In genomic region chr19:51607920-51608562, GRCh38 we compare ENCODE assay signal across 1 cellular context.
TF ChIP-seq lines count a peak whose summit lies in the region.

No MANE protein-coding gene starts in this region.

TF ChIP-seq in K562, 482 proteins besides CTCF, POLR2A, EP300 and RAD21 (continued from another document):
- TF ChIP-seq, protein P1, sequence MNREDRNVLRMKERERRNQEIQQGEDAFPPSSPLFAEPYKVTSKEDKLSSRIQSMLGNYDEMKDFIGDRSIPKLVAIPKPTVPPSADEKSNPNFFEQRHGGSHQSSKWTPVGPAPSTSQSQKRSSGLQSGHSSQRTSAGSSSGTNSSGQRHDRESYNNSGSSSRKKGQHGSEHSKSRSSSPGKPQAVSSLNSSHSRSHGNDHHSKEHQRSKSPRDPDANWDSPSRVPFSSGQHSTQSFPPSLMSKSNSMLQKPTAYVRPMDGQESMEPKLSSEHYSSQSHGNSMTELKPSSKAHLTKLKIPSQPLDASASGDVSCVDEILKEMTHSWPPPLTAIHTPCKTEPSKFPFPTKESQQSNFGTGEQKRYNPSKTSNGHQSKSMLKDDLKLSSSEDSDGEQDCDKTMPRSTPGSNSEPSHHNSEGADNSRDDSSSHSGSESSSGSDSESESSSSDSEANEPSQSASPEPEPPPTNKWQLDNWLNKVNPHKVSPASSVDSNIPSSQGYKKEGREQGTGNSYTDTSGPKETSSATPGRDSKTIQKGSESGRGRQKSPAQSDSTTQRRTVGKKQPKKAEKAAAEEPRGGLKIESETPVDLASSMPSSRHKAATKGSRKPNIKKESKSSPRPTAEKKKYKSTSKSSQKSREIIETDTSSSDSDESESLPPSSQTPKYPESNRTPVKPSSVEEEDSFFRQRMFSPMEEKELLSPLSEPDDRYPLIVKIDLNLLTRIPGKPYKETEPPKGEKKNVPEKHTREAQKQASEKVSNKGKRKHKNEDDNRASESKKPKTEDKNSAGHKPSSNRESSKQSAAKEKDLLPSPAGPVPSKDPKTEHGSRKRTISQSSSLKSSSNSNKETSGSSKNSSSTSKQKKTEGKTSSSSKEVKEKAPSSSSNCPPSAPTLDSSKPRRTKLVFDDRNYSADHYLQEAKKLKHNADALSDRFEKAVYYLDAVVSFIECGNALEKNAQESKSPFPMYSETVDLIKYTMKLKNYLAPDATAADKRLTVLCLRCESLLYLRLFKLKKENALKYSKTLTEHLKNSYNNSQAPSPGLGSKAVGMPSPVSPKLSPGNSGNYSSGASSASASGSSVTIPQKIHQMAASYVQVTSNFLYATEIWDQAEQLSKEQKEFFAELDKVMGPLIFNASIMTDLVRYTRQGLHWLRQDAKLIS (CRISPR knock-in tag; IDR thresholded peaks at IDR 0.05), result peak; percentile 96
- TF ChIP-seq, protein P2, sequence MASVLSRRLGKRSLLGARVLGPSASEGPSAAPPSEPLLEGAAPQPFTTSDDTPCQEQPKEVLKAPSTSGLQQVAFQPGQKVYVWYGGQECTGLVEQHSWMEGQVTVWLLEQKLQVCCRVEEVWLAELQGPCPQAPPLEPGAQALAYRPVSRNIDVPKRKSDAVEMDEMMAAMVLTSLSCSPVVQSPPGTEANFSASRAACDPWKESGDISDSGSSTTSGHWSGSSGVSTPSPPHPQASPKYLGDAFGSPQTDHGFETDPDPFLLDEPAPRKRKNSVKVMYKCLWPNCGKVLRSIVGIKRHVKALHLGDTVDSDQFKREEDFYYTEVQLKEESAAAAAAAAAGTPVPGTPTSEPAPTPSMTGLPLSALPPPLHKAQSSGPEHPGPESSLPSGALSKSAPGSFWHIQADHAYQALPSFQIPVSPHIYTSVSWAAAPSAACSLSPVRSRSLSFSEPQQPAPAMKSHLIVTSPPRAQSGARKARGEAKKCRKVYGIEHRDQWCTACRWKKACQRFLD (CRISPR knock-in tag; IDR thresholded peaks at IDR 0.05), result peak; percentile 50; the same call in 1 of the 2 replicates
- TF ChIP-seq RNF2 (IDR thresholded peaks at IDR 0.05) (no peak), SRF (CRISPR knock-in tag; IDR thresholded peaks at IDR 0.05) (peak in 1 of 2 experiments; percentile 93; a peak in 2 of 4 replicates), KHSRP (IDR thresholded peaks at IDR 0.05) (no peak), XRCC3 (IDR thresholded peaks at IDR 0.05) (no peak), SNIP1 (IDR thresholded peaks at IDR 0.05; ENCODE audit: low read depth) (no peak), CXXC5 (CRISPR knock-in tag; IDR thresholded peaks at IDR 0.05) (peak; percentile 80), POLR3G (IDR thresholded peaks at IDR 0.05; ENCODE audit: extremely low read depth, insufficient read length, insufficient replicate concordance) (no peak), MYNN (IDR thresholded peaks at IDR 0.05) (peak; percentile 69), MYNN (CRISPR knock-in tag; IDR thresholded peaks at IDR 0.05) (no peak), NBN (IDR thresholded peaks at IDR 0.05; ENCODE audit: low read depth) (no peak), CTBP1 (IDR thresholded peaks at IDR 0.05; ENCODE audit: borderline replicate concordance) (peak; percentile 60; the same call in 1 of the 2 replicates), ZBTB1 (CRISPR knock-in tag; IDR thresholded peaks at IDR 0.05; ENCODE audit: borderline replicate concordance, low read depth) (peak; percentile 82; the same call in 1 of the 2 replicates), MAFK (IDR thresholded peaks at IDR 0.05; ENCODE audit: low read length) (no peak), PRPF4 (IDR thresholded peaks at IDR 0.05; ENCODE audit: insufficient read depth, low read depth, low read length, poor library complexity, severe bottlenecking) (no peak), ATF7 (IDR thresholded peaks at IDR 0.05) (peak; percentile 41; the same call in 1 of the 2 replicates), KAT2B (IDR thresholded peaks at IDR 0.05; ENCODE audit: low read depth, low read length) (no peak), TRIM25 (IDR thresholded peaks at IDR 0.05; ENCODE audit: borderline replicate concordance) (no peak), FOXJ2 (tag; IDR thresholded peaks at IDR 0.05) (peak; percentile 44; the same call in 1 of the 2 replicates), LCOR (CRISPR knock-in tag; IDR thresholded peaks at IDR 0.05) (peak; percentile 99), NCOR1 (IDR thresholded peaks at IDR 0.05) (0 out of 2 replicates have a peak, but pooled peaks have one; percentile 17), ILF3 (IDR thresholded peaks at IDR 0.05; ENCODE audit: borderline replicate concordance) (no peak), ASH1L (IDR thresholded peaks at IDR 0.05; ENCODE audit: borderline replicate concordance, low read depth, partially characterized antibody) (no peak), MTA3 (IDR thresholded peaks at IDR 0.05; ENCODE audit: borderline replicate concordance) (no peak), NFE2 (IDR thresholded peaks at IDR 0.05; ENCODE audit: low read depth) (no peak), SMARCB1 (IDR thresholded peaks at IDR 0.05; ENCODE audit: insufficient read length, low read depth) (no peak), SIN3B (IDR thresholded peaks at IDR 0.05; ENCODE audit: low read depth) (no peak)
- TF ChIP-seq, protein P3, sequence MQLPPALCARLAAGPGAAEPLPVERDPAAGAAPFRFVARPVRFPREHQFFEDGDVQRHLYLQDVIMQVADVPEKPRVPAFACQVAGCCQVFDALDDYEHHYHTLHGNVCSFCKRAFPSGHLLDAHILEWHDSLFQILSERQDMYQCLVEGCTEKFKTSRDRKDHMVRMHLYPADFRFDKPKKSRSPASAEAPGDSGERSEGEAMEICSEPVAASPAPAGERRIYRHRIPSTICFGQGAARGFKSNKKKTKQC (CRISPR knock-in tag; IDR thresholded peaks at IDR 0.05), result peak; percentile 99
- TF ChIP-seq, protein P4, sequence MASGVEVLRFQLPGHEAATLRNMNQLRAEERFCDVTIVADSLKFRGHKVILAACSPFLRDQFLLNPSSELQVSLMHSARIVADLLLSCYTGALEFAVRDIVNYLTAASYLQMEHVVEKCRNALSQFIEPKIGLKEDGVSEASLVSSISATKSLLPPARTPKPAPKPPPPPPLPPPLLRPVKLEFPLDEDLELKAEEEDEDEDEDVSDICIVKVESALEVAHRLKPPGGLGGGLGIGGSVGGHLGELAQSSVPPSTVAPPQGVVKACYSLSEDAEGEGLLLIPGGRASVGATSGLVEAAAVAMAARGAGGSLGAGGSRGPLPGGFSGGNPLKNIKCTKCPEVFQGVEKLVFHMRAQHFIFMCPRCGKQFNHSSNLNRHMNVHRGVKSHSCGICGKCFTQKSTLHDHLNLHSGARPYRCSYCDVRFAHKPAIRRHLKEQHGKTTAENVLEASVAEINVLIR (CRISPR knock-in tag; IDR thresholded peaks at IDR 0.05), result no peak
- TF ChIP-seq, protein P5, sequence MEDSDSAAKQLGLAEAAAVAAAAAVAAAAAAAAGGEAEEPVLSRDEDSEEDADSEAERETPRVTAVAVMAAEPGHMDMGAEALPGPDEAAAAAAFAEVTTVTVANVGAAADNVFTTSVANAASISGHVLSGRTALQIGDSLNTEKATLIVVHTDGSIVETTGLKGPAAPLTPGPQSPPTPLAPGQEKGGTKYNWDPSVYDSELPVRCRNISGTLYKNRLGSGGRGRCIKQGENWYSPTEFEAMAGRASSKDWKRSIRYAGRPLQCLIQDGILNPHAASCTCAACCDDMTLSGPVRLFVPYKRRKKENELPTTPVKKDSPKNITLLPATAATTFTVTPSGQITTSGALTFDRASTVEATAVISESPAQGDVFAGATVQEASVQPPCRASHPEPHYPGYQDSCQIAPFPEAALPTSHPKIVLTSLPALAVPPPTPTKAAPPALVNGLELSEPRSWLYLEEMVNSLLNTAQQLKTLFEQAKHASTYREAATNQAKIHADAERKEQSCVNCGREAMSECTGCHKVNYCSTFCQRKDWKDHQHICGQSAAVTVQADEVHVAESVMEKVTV (CRISPR knock-in tag; IDR thresholded peaks at IDR 0.05), result peak; percentile 65
- TF ChIP-seq, protein P6, sequence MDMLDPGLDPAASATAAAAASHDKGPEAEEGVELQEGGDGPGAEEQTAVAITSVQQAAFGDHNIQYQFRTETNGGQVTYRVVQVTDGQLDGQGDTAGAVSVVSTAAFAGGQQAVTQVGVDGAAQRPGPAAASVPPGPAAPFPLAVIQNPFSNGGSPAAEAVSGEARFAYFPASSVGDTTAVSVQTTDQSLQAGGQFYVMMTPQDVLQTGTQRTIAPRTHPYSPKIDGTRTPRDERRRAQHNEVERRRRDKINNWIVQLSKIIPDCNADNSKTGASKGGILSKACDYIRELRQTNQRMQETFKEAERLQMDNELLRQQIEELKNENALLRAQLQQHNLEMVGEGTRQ (CRISPR knock-in tag; IDR thresholded peaks at IDR 0.05), result peak; percentile 8; the same call in 1 of the 2 replicates
- TF ChIP-seq, protein P7, sequence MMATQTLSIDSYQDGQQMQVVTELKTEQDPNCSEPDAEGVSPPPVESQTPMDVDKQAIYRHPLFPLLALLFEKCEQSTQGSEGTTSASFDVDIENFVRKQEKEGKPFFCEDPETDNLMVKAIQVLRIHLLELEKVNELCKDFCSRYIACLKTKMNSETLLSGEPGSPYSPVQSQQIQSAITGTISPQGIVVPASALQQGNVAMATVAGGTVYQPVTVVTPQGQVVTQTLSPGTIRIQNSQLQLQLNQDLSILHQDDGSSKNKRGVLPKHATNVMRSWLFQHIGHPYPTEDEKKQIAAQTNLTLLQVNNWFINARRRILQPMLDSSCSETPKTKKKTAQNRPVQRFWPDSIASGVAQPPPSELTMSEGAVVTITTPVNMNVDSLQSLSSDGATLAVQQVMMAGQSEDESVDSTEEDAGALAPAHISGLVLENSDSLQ (IDR thresholded peaks at IDR 0.05), result no peak
- TF ChIP-seq, protein P8, sequence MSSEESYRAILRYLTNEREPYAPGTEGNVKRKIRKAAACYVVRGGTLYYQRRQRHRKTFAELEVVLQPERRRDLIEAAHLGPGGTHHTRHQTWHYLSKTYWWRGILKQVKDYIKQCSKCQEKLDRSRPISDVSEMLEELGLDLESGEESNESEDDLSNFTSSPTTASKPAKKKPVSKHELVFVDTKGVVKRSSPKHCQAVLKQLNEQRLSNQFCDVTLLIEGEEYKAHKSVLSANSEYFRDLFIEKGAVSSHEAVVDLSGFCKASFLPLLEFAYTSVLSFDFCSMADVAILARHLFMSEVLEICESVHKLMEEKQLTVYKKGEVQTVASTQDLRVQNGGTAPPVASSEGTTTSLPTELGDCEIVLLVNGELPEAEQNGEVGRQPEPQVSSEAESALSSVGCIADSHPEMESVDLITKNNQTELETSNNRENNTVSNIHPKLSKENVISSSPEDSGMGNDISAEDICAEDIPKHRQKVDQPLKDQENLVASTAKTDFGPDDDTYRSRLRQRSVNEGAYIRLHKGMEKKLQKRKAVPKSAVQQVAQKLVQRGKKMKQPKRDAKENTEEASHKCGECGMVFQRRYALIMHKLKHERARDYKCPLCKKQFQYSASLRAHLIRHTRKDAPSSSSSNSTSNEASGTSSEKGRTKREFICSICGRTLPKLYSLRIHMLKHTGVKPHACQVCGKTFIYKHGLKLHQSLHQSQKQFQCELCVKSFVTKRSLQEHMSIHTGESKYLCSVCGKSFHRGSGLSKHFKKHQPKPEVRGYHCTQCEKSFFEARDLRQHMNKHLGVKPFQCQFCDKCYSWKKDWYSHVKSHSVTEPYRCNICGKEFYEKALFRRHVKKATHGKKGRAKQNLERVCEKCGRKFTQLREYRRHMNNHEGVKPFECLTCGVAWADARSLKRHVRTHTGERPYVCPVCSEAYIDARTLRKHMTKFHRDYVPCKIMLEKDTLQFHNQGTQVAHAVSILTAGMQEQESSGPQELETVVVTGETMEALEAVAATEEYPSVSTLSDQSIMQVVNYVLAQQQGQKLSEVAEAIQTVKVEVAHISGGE (CRISPR knock-in tag; IDR thresholded peaks at IDR 0.05), result 0 out of 6 replicates have a peak, but pooled peaks of 1 of the 3 experiments have one; percentile 52
